ENCODE assay signal across 8 cellular contexts in the genomic region with DNA sequence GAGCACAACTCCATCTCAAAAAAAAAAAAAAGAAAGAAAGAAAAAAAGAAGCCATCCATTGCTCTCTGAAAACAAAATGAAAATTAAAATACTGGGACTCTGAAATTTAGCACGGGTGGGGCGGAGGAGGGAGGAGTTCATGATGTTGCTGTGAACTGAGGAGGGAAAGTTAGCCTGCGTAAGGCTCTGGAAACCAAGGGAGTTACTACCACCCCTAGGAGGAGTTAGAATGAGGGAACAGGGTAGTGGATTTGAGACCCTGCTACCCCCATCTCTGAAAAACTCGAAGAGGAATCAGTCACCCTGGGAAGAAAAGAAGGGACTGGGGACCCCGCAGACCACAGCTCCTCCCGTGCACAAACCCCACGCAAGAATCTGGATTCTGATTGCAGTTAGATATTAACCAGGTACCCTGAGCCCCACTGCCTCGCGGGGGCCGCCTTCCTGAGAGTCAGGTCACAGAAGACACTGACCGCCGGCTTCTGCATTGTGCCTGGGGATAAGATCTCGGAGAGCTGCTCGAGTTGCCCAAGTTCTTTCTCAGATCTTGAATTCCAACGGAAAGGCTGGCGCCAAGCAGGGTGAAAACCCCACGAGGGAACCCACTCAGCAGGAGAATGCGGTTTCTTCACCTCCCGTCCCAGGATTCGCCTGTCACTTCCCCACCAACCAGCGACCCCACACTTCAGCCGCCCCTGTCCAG.
DNase-seq lines count a peak whose midpoint lies in the region; ATAC-seq and TF ChIP-seq lines count a peak whose summit lies in the region.

No MANE protein-coding gene starts in this region.

- no peak for ATAC-seq in GM19324 (IDR thresholded peaks at IDR 0.05; ENCODE audit: low FRiP score, unreplicated experiment)
- ATAC-seq in HG03565 (IDR thresholded peaks at IDR 0.05; ENCODE audit: unreplicated experiment) = no peak

- peak overlapping the region; percentile 57 for H3K4me3 ChIP-seq in NB4 (ENCODE audit: low read depth, low read length)
- H3K4me3 ChIP-seq in brain microvascular endothelial cell (ENCODE audit: low read depth, low read length) = peak overlapping the region; percentile 74

- no peaks in the 10 kb centered on the region for H3K36me3 ChIP-seq in brain microvascular endothelial cell (replicated peaks)

- DNase-seq in GM03348 (ENCODE audit: low spot score) = peak; percentile 60
- DNase-seq in NB4 (ENCODE audit: low read depth) = peak; percentile 13
- peak; percentile 1 for DNase-seq in brain microvascular endothelial cell
- peak; percentile 5 for DNase-seq in inferior parietal cortex (ENCODE audit: extremely low spot score)
- peak; percentile 5 for DNase-seq in stimulated activated CD4-positive, alpha-beta T cell treated with anti-CD3 and anti-CD28 coated beads, Interleukin-4, amount 100 ng/mL, for 1 hour
- no peak for DNase-seq in NCI-H2107 (lab: John Stamatoyannopoulos, UW)

- no peak for TF ChIP-seq POLR2A in NB4 (IDR thresholded peaks at IDR 0.05; ENCODE audit: extremely low read depth, insufficient read length)

- no peak overlapping the region for H3K27ac ChIP-seq in brain microvascular endothelial cell

- no peak for TF ChIP-seq CTCF in NB4 (IDR thresholded peaks at IDR 0.05; ENCODE audit: low read depth, low read length)
- TF ChIP-seq CTCF in brain microvascular endothelial cell (IDR thresholded peaks at IDR 0.05; ENCODE audit: low read depth, low read length, missing control alignments) = no peak

- no peaks in the 10 kb centered on the region for H3K27me3 ChIP-seq in brain microvascular endothelial cell (replicated peaks)

- in situ Hi-C loops in brain microvascular endothelial cell (cut with HindIII; ENCODE audit: low pct_ligation_motif_present, low sequenced_read_pairs) = no loop called here
